ENCODE assay signal across 22 cellular contexts in genomic region chr18:78540636-78541400, GRCh38.
DNase-seq lines count a peak whose midpoint lies in the region; FAIRE-seq and TF ChIP-seq lines count a peak whose summit lies in the region.
"Had no signal": no experiment of that assay in that cellular context is flagged by ENCODE, and none has a peak within 500 bp of the region (broad histone marks: within the 10 kb centered on the region; RNA-seq: fewer than 3 reads in every experiment).

No MANE protein-coding gene starts in this region.

- H3K9me3 ChIP-seq in BLaER1 treated with 17β-estradiol and CSF1 and Interleukin-3, amounts not matched to agents 10 nM and 100 nM (replicated peaks in 1 of 11): peaks cover 0 to 7% (median 0%) of the 10 kb centered on the region in 11 experiments; a peak in 3 of 22 replicates
- H3K9me3 ChIP-seq in tibial nerve: no peaks in the 10 kb centered on the region
- H3K9me3 ChIP-seq: Caco-2 had no signal

- no peaks in the 10 kb centered on the region for H4K20me1 ChIP-seq in BLaER1 treated with 17β-estradiol and CSF1 and Interleukin-3, amounts not matched to agents 10 nM and 100 nM

- no peak overlapping the region for H3K4me3 Mint-ChIP-seq in nephron progenitor cell
- H3K4me3 Mint-ChIP-seq: CD8-positive, alpha-beta T cell had no signal

- DNase-seq in RWPE1 (ENCODE audit: low spot score) (no peak), nephron progenitor cell (no peak), urothelium cell line (ENCODE audit: low spot score) (peak; percentile 29), GF-D8 (lab: John Stamatoyannopoulos, UW) (no peak), tibial nerve (ENCODE audit: low spot score in 2 of 2) (no peak), HEK293T (ENCODE audit: extremely low spot score) (no peak)
- DNase-seq: C1 segment of cervical spinal cord, Caco-2, EL, GDM1, GOT3, HCEC 1CT, NCI-H1048, NCI-H1417 treated with DMSO at 0.1 percent for 48 hours, NCI-H1694 treated with DMSO at 0.1 percent for 48 hours, NCI-H2081, NCI-H2227 treated with DMSO at 0.1 percent for 48 hours, NCI-H526 treated with DMSO at 0.1 percent for 48 hours had no signal

- FAIRE-seq in urothelium cell line (lab: Jason Lieb, UNC): no peak
- FAIRE-seq: GM12891 had no signal

- H3K27ac ChIP-seq in BLaER1 treated with 17β-estradiol and CSF1 and Interleukin-3, amounts not matched to agents 10 nM and 100 nM: peak overlapping the region in 9 of 11 experiments; percentile 66 to 94 (median 81); a peak in 17 of 22 replicates
- H3K27ac ChIP-seq in RWPE1: peak overlapping the region; percentile 82
- H3K27ac ChIP-seq in tibial nerve: no peak overlapping the region
- H3K27ac ChIP-seq: SJSA1 had no signal

- H3K4me1 Mint-ChIP-seq in nephron progenitor cell: peaks cover under 1% of the 10 kb centered on the region

- CTCF ChIA-PET in RWPE1 (lab: Yijun Ruan, JAX): no interaction called here
- CTCF ChIA-PET in HEK293T (lab: Yijun Ruan, JAX): no interaction called here

- TF ChIP-seq CTCF in RWPE1 (conservative IDR thresholded peaks at IDR 0.05; ENCODE audit: low read depth): no peak
- TF ChIP-seq CTCF in nephron progenitor cell (IDR thresholded peaks at IDR 0.05): no peak
- TF ChIP-seq CTCF in tibial nerve (IDR thresholded peaks at IDR 0.05): no peak

- H3K9ac ChIP-seq in BLaER1 treated with 17β-estradiol and CSF1 and Interleukin-3, amounts not matched to agents 10 nM and 100 nM: peak overlapping the region in 5 of 11 experiments; percentile 31 to 77 (median 68); a peak in 7 of 22 replicates

- no peaks in the 10 kb centered on the region for H3K36me3 Mint-ChIP-seq in nephron progenitor cell (ENCODE audit: low read depth)
- H3K36me3 Mint-ChIP-seq: CD8-positive, alpha-beta T cell had no signal

- peaks cover 1% of the 10 kb centered on the region for H3K9me3 Mint-ChIP-seq in nephron progenitor cell
- H3K9me3 Mint-ChIP-seq: CD8-positive, alpha-beta T cell had no signal

- peak overlapping the region; percentile 60 to 82 (median 76) for H3K4me2 ChIP-seq in BLaER1 treated with 17β-estradiol and CSF1 and Interleukin-3, amounts not matched to agents 10 nM and 100 nM

- 72 to 77% methylated on average over 17 to 18 of the region's 18 CpGs for WGBS in tibial nerve, 2 donors

- no peak for TF ChIP-seq POLR2A in tibial nerve (IDR thresholded peaks at IDR 0.05)

- no peaks in the 10 kb centered on the region for H3K36me3 ChIP-seq in BLaER1 treated with 17β-estradiol and CSF1 and Interleukin-3, amounts not matched to agents 10 nM and 100 nM
- no peaks in the 10 kb centered on the region for H3K36me3 ChIP-seq in tibial nerve
- H3K36me3 ChIP-seq: SJSA1 had no signal

- H3K27ac Mint-ChIP-seq in nephron progenitor cell: peak overlapping the region; percentile 18
- H3K27ac Mint-ChIP-seq: CD8-positive, alpha-beta T cell had no signal

- no peak overlapping the region for H3K4me3 ChIP-seq in BLaER1 treated with 17β-estradiol and CSF1 and Interleukin-3, amounts not matched to agents 10 nM and 100 nM
- no peak overlapping the region for H3K4me3 ChIP-seq in tibial nerve
- H3K4me3 ChIP-seq: SJSA1 had no signal

- no peaks in the 10 kb centered on the region for H3K27me3 ChIP-seq in BLaER1 treated with 17β-estradiol and CSF1 and Interleukin-3, amounts not matched to agents 10 nM and 100 nM
- no peaks in the 10 kb centered on the region for H3K27me3 ChIP-seq in tibial nerve
- H3K27me3 ChIP-seq: SJSA1 had no signal

- H3K27me3 Mint-ChIP-seq in nephron progenitor cell (ENCODE audit: low read depth, poor library complexity): no peaks in the 10 kb centered on the region

- TF ChIP-seq EP300 in tibial nerve (IDR thresholded peaks at IDR 0.05): no peak

- peaks cover 46 to 59% (median 56%) of the 10 kb centered on the region in 10 experiments for H3K4me1 ChIP-seq in BLaER1 treated with 17β-estradiol and CSF1 and Interleukin-3, amounts not matched to agents 10 nM and 100 nM
- H3K4me1 ChIP-seq in tibial nerve: peaks cover 0 to 41% (median 19%) of the 10 kb centered on the region in 4 donors
- H3K4me1 ChIP-seq: Caco-2, SJSA1 had no signal

- POLR2A ChIA-PET in RWPE1 (lab: Yijun Ruan, JAX; ENCODE audit: low non-redundant PET) (no interaction called here), HEK293T (lab: Yijun Ruan, JAX) (no interaction called here)

TF ChIP-seq in HEK293T, 16 proteins besides CTCF, POLR2A, EP300 and RAD21:
- no peak for TF ChIP-seq TARDBP (IDR thresholded peaks at IDR 0.05)
- TF ChIP-seq ZNF384 (IDR thresholded peaks at IDR 0.05): no peak
- TF ChIP-seq FOXK2 (IDR thresholded peaks at IDR 0.05): no peak
- no peak for TF ChIP-seq PKNOX1 (IDR thresholded peaks at IDR 0.05)
- TF ChIP-seq LEF1 (IDR thresholded peaks at IDR 0.05; ENCODE audit: borderline replicate concordance): no peak

Comparison
In these comparisons a context has a peak if more than half of its experiments do, and no peak if none do; other contexts are left out.
1. H3K27ac ChIP-seq: peak in BLaER1 treated with 17β-estradiol and CSF1 and Interleukin-3, amounts not matched to agents 10 nM and 100 nM (9 of 11) and RWPE1 (single experiment); none in tibial nerve (0 of 4).